Comparison of ENCODE assay signal across 1 cellular context in genomic region chr14:77738559-77739250, GRCh38.
TF ChIP-seq lines count a peak whose summit lies in the region.

No MANE protein-coding gene starts in this region.

TF ChIP-seq in WTC11, 78 proteins besides CTCF, POLR2A, EP300 and RAD21 (continued from another document):
- TF ChIP-seq HMGXB4 (CRISPR knock-in tag; IDR thresholded peaks at IDR 0.05): no peak
- TF ChIP-seq CBFB (CRISPR knock-in tag; IDR thresholded peaks at IDR 0.05; ENCODE audit: low read depth): no peak
- TF ChIP-seq AR (CRISPR knock-in tag; IDR thresholded peaks at IDR 0.05): no peak
